In genomic region chr19:15672580-15673175, GRCh38 we compare ENCODE assay signal across 9 cellular contexts. TPM values are rescaled to one million over a fixed set of nuclear protein-coding genes. Genes with fewer than 3 reads are reported as not detected.
DNase-seq lines count a peak whose midpoint lies in the region; ATAC-seq, FAIRE-seq and TF ChIP-seq lines count a peak whose summit lies in the region.
"Had no signal": no experiment of that assay in that cellular context is flagged by ENCODE, and none has a peak within 500 bp of the region (broad histone marks: within the 10 kb centered on the region; RNA-seq: fewer than 3 reads in every experiment).

Gene CYP4F12 (plus strand): TSS chr19:15673087. CDS start chr19:15673530, 443 bp downstream.

- H3K4me3 ChIP-seq in LNCaP clone FGC (ENCODE audit: low read depth, low read length) (no peak within 1 kb of the TSS), bronchial epithelial cell (ENCODE audit: low read depth, low read length) (peak within 1 kb of the TSS; percentile 12), mucosa of stomach (ENCODE audit: low read length) (peak within 1 kb of the TSS; percentile 32)

- no peaks in the 10 kb centered on the region for H3K9me3 ChIP-seq in mucosa of stomach (ENCODE audit: control insufficient read depth, low read length)

- H3K36me3 ChIP-seq in bronchial epithelial cell (ENCODE audit: control insufficient read depth, insufficient read depth, low read length) (no peaks in the 10 kb centered on the region), mucosa of stomach (ENCODE audit: control insufficient read depth, insufficient read depth, low read length) (no peaks in the 10 kb centered on the region)

- DNase-seq in Ammon's horn (ENCODE audit: low spot score), result peak; percentile 7
- DNase-seq in LNCaP clone FGC (ENCODE audit: low read depth), result peak; percentile 61
- peak; percentile 17 for DNase-seq in bronchial epithelial cell (ENCODE audit: low read depth)
- DNase-seq in NCI-H69 (lab: John Stamatoyannopoulos, UW), result no peak
- DNase-seq in activated gamma-delta T cell treated with Interleukin-2 at 50 U/mL for 16 hours, result no peak

- TF ChIP-seq CTCF in LNCaP clone FGC (IDR thresholded peaks at IDR 0.05; ENCODE audit: control insufficient read depth, extremely low read depth, insufficient read depth) (no peak), bronchial epithelial cell (IDR thresholded peaks at IDR 0.05; ENCODE audit: insufficient read depth, low read length, severe bottlenecking) (no peak)

- ATAC-seq in GM18502 (IDR thresholded peaks at IDR 0.05; ENCODE audit: poor library complexity, unreplicated experiment) (no peak), HG03571 (IDR thresholded peaks at IDR 0.05; ENCODE audit: unreplicated experiment) (no peak)

- H3K4me1 ChIP-seq in mucosa of stomach (ENCODE audit: control insufficient read depth, insufficient read depth, low read length), result peaks cover 19% of the 10 kb centered on the region

- peak within 1 kb of the TSS; percentile 73 for H3K9ac ChIP-seq in mucosa of stomach (ENCODE audit: low read length)
- H3K9ac ChIP-seq: KMS-11 had no signal

- no peaks in the 10 kb centered on the region for H3K27me3 ChIP-seq in bronchial epithelial cell (ENCODE audit: control insufficient read depth, insufficient read depth, low read length)
- H3K27me3 ChIP-seq in mucosa of stomach (ENCODE audit: control insufficient read depth, insufficient read depth, low read length), result no peaks in the 10 kb centered on the region

- FAIRE-seq in bronchial epithelial cell (lab: Jason Lieb, UNC), result no peak

RNA-seq across cellular contexts. Expression of gene CYP4F12, which starts in this region (rescaled TPM):
- 2.6 and 7.8 TPM in 2 replicates for total RNA-seq in bronchial epithelial cell

Comparison
In these comparisons a context has a peak if more than half of its experiments do, and no peak if none do; other contexts are left out.
1. DNase-seq: peak in Ammon's horn (single experiment), LNCaP clone FGC (single experiment) and bronchial epithelial cell (single experiment); none in NCI-H69 (single experiment) and activated gamma-delta T cell treated with Interleukin-2 at 50 U/mL for 16 hours (single experiment).